Comparison of ENCODE assay signal across 11 cellular contexts in the genomic region with DNA sequence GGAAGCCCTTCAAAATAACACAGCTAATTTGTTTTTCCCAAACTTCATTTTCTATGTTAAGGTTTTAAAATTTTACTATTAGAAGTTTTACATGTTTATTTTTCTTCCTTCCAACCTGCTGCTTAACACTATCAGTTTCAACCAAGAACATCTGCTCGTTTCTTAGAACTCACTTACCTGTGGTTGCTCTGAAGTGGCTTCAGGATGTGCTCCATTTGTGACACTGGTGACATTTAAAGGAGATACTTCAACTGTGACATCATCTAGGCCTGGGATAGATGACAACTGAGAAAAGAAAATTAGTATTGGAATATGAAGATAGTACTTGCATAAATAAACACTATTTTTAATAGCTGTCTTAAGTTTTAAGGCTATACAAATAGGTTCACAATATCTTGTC.
DNase-seq lines count a peak whose midpoint lies in the region; ATAC-seq lines count a peak whose summit lies in the region.
"Had no signal": no experiment of that assay in that cellular context is flagged by ENCODE, and none has a peak within 500 bp of the region (broad histone marks: within the 10 kb centered on the region; RNA-seq: fewer than 3 reads in every experiment).

No MANE protein-coding gene starts in this region.

- peaks cover 52% of the 10 kb centered on the region for H3K36me3 Mint-ChIP-seq in activated T-cell treated with anti-CD3 and anti-CD28 coated beads, Interleukin-2, amount 50 U/mL, for 24 hours (ENCODE audit: low read depth)
- peaks cover 88% of the 10 kb centered on the region for H3K36me3 Mint-ChIP-seq in stimulated activated effector memory CD8-positive, alpha-beta T cell treated with anti-CD3 and anti-CD28 coated beads, Interleukin-12 subunit alpha, Interleukin-12 subunit beta, amount 100 ng/mL, for 72 hours

- no peak overlapping the region for H3K4me3 Mint-ChIP-seq in activated T-cell treated with anti-CD3 and anti-CD28 coated beads, Interleukin-2, amount 50 U/mL, for 24 hours
- no peak overlapping the region for H3K4me3 Mint-ChIP-seq in stimulated activated effector memory CD8-positive, alpha-beta T cell treated with anti-CD3 and anti-CD28 coated beads, Interleukin-12 subunit alpha, Interleukin-12 subunit beta, amount 100 ng/mL, for 72 hours

- DNase-seq in activated T-cell treated with anti-CD3 and anti-CD28 coated beads, Interleukin-2, amount 50 U/mL, for 24 hours = no peak
- DNase-seq in activated T-cell treated with anti-CD3 and anti-CD28 coated beads for 4 hours = no peak
- no peak for DNase-seq in stimulated activated effector memory CD8-positive, alpha-beta T cell treated with anti-CD3 and anti-CD28 coated beads, Interleukin-12 subunit alpha, Interleukin-12 subunit beta, amount 100 ng/mL, for 72 hours (ENCODE audit: low spot score in 2 of 2)
- no peak for DNase-seq in NCI-H748 (lab: John Stamatoyannopoulos, UW; ENCODE audit: unreplicated experiment)
- DNase-seq in T-helper 9 cell = no peak
- DNase-seq: kidney, NCI-H526, T1000 had no signal

- no peaks in the 10 kb centered on the region for H3K9me3 Mint-ChIP-seq in activated T-cell treated with anti-CD3 and anti-CD28 coated beads, Interleukin-2, amount 50 U/mL, for 24 hours
- H3K9me3 Mint-ChIP-seq in stimulated activated effector memory CD8-positive, alpha-beta T cell treated with anti-CD3 and anti-CD28 coated beads, Interleukin-12 subunit alpha, Interleukin-12 subunit beta, amount 100 ng/mL, for 72 hours = no peaks in the 10 kb centered on the region

- peak; percentile 94 for ATAC-seq in GM21528 (IDR thresholded peaks at IDR 0.05; ENCODE audit: low FRiP score, unreplicated experiment)
- ATAC-seq in HG03196 (IDR thresholded peaks at IDR 0.05; ENCODE audit: unreplicated experiment) = peak; percentile 78
- ATAC-seq in stimulated activated effector memory CD8-positive, alpha-beta T cell treated with anti-CD3 and anti-CD28 coated beads, Interleukin-12 subunit alpha, Interleukin-12 subunit beta, amount 100 ng/mL, for 72 hours = peak; percentile 50
- no peak for ATAC-seq in HG03378 (IDR thresholded peaks at IDR 0.05; ENCODE audit: unreplicated experiment)

- H3K27me3 Mint-ChIP-seq in activated T-cell treated with anti-CD3 and anti-CD28 coated beads, Interleukin-2, amount 50 U/mL, for 24 hours = no peaks in the 10 kb centered on the region

- peaks cover 16% of the 10 kb centered on the region for H3K4me1 Mint-ChIP-seq in activated T-cell treated with anti-CD3 and anti-CD28 coated beads, Interleukin-2, amount 50 U/mL, for 24 hours (ENCODE audit: low read depth)
- no peaks in the 10 kb centered on the region for H3K4me1 Mint-ChIP-seq in stimulated activated effector memory CD8-positive, alpha-beta T cell treated with anti-CD3 and anti-CD28 coated beads, Interleukin-12 subunit alpha, Interleukin-12 subunit beta, amount 100 ng/mL, for 72 hours

- peak overlapping the region; percentile 31 for H3K27ac Mint-ChIP-seq in activated T-cell treated with anti-CD3 and anti-CD28 coated beads, Interleukin-2, amount 50 U/mL, for 24 hours
- no peak overlapping the region for H3K27ac Mint-ChIP-seq in stimulated activated effector memory CD8-positive, alpha-beta T cell treated with anti-CD3 and anti-CD28 coated beads, Interleukin-12 subunit alpha, Interleukin-12 subunit beta, amount 100 ng/mL, for 72 hours
